Comparison of ENCODE assay signal across 18 cellular contexts in the genomic region with DNA sequence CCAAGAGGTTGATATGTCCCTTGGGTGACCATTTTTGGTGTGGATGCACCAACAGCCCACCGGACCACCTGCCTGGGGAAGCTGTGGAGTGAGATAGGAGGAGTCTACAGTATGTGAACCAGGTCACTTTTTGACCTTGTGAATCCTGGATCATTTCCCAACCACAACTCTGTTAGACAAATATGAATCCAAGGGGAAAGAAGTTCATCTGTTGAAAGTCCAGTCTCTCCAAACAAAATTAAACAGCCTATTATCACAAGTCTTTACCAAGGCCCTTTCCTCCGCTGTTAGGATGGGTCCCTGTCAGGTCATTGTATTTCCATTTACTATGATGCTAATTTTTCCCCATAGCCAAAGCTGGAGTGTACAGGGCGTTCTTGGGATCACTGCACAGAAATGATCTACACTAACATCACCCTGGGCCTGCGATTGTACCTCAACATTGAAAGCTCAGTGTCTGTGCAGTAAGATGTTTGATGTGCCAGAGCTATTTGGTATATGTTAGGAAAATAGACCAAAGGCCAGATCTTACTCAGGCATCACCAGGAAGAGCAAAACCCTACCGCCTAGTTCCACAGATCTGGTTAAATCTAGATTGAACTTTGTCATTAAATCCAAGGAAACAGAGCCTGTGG.
DNase-seq lines count a peak whose midpoint lies in the region; ATAC-seq and TF ChIP-seq lines count a peak whose summit lies in the region.
"Had no signal": no experiment of that assay in that cellular context is flagged by ENCODE, and none has a peak within 500 bp of the region (broad histone marks: within the 10 kb centered on the region; RNA-seq: fewer than 3 reads in every experiment).

No MANE protein-coding gene starts in this region.

- H3K9me3 ChIP-seq in AG04450 (ENCODE audit: control insufficient read depth, insufficient read depth, low read length) (no peaks in the 10 kb centered on the region), left ventricle myocardium inferior (replicated peaks) (no peaks in the 10 kb centered on the region), gastrocnemius medialis (no peaks in the 10 kb centered on the region)
- H3K9me3 ChIP-seq: HAP-1, neutrophil, spleen had no signal

- H3K4me3 Mint-ChIP-seq in activated naive CD4-positive, alpha-beta T cell treated with anti-CD3 and anti-CD28 coated beads, Interleukin-2, amount 10 ng/mL, durations not matched to agents 7 days and 5 days = no peak overlapping the region
- H3K4me3 Mint-ChIP-seq: activated CD4-positive, alpha-beta memory T cell treated with anti-CD3 and anti-CD28 coated beads, Interleukin-2, amount 10 ng/mL, durations not matched to agents 7 days and 5 days; stimulated activated naive CD8-positive, alpha-beta T cell treated with anti-CD3 and anti-CD28 coated beads, Interleukin-15, Interleukin-2, amounts not matched to agents 100 ng/mL and 50 ng/mL, for 24 hours had no signal

- H3K36me3 ChIP-seq in brain microvascular endothelial cell (replicated peaks) (peaks cover 38% of the 10 kb centered on the region), left ventricle myocardium inferior (peaks cover 39% of the 10 kb centered on the region), gastrocnemius medialis (no peaks in the 10 kb centered on the region)
- H3K36me3 ChIP-seq: HAP-1, neutrophil, spleen had no signal

- H3K9me3 Mint-ChIP-seq in activated naive CD4-positive, alpha-beta T cell treated with anti-CD3 and anti-CD28 coated beads, Interleukin-2, amount 10 ng/mL, durations not matched to agents 7 days and 5 days = no peaks in the 10 kb centered on the region
- H3K9me3 Mint-ChIP-seq: activated CD4-positive, alpha-beta memory T cell treated with anti-CD3 and anti-CD28 coated beads, Interleukin-2, amount 10 ng/mL, durations not matched to agents 7 days and 5 days; stimulated activated naive CD8-positive, alpha-beta T cell treated with anti-CD3 and anti-CD28 coated beads, Interleukin-15, Interleukin-2, amounts not matched to agents 100 ng/mL and 50 ng/mL, for 24 hours had no signal

- CTCF ChIA-PET in AG04450 (lab: Charles Lee) = interaction anchor here (0.5 kb wide), 1 partner anchor 157 kb away, joined by 3 read pairs; no protein-coding TSS in a partner anchor
- CTCF ChIA-PET in activated naive CD4-positive, alpha-beta T cell treated with anti-CD3 and anti-CD28 coated beads, Interleukin-2, amount 10 ng/mL, durations not matched to agents 7 days and 5 days (lab: Charles Lee) = no interaction called here

- DNase-seq in AG04450 (ENCODE audit: low read depth, low spot score) = no peak
- DNase-seq in brain microvascular endothelial cell = no peak
- DNase-seq in left ventricle myocardium inferior = no peak
- DNase-seq in gastrocnemius medialis = no peak
- DNase-seq in effector CD4-positive, alpha-beta T cell = no peak
- no peak for DNase-seq in T-helper 2 cell
- DNase-seq in activated naive CD4-positive, alpha-beta T cell treated with anti-CD3 and anti-CD28 coated beads, Interleukin-2, amount 10 ng/mL, durations not matched to agents 7 days and 5 days = no peak
- DNase-seq: activated CD4-positive, alpha-beta memory T cell treated with anti-CD3 and anti-CD28 coated beads, Interleukin-2, amount 10 ng/mL, durations not matched to agents 7 days and 5 days; amygdala; NCI-H1436; NCI-H446 treated with DMSO at 0.1 percent for 48 hours; spleen had no signal

- H3K36me3 Mint-ChIP-seq in activated naive CD4-positive, alpha-beta T cell treated with anti-CD3 and anti-CD28 coated beads, Interleukin-2, amount 10 ng/mL, durations not matched to agents 7 days and 5 days = no peaks in the 10 kb centered on the region

- peak overlapping the region; percentile 71 for H3K27ac ChIP-seq in AG04450 (ENCODE audit: low read depth, low read length)
- H3K27ac ChIP-seq in brain microvascular endothelial cell = peak overlapping the region; percentile 96
- peak overlapping the region; percentile 61 for H3K27ac ChIP-seq in left ventricle myocardium inferior (replicated peaks)
- H3K27ac ChIP-seq in gastrocnemius medialis = peak overlapping the region; percentile 0 to 35 (median 24)
- H3K27ac ChIP-seq: KMS-11, neutrophil had no signal

- peaks cover 10% of the 10 kb centered on the region for H3K27me3 Mint-ChIP-seq in activated naive CD4-positive, alpha-beta T cell treated with anti-CD3 and anti-CD28 coated beads, Interleukin-2, amount 10 ng/mL, durations not matched to agents 7 days and 5 days

- no peaks in the 10 kb centered on the region for H3K4me1 Mint-ChIP-seq in activated naive CD4-positive, alpha-beta T cell treated with anti-CD3 and anti-CD28 coated beads, Interleukin-2, amount 10 ng/mL, durations not matched to agents 7 days and 5 days
- H3K4me1 Mint-ChIP-seq: activated CD4-positive, alpha-beta memory T cell treated with anti-CD3 and anti-CD28 coated beads, Interleukin-2, amount 10 ng/mL, durations not matched to agents 7 days and 5 days had no signal

- intact Hi-C loops in left ventricle myocardium inferior (cut with micrococcal nuclease) (no loop called here), gastrocnemius medialis (cut with DNase I; ENCODE audit: low total_unique reads) (no loop called here)

- H3K27ac Mint-ChIP-seq in activated naive CD4-positive, alpha-beta T cell treated with anti-CD3 and anti-CD28 coated beads, Interleukin-2, amount 10 ng/mL, durations not matched to agents 7 days and 5 days = no peak overlapping the region
- H3K27ac Mint-ChIP-seq: activated CD4-positive, alpha-beta memory T cell treated with anti-CD3 and anti-CD28 coated beads, Interleukin-2, amount 10 ng/mL, durations not matched to agents 7 days and 5 days; stimulated activated naive CD8-positive, alpha-beta T cell treated with anti-CD3 and anti-CD28 coated beads, Interleukin-15, Interleukin-2, amounts not matched to agents 100 ng/mL and 50 ng/mL, for 24 hours had no signal

- TF ChIP-seq CTCF in AG04450 (IDR thresholded peaks at IDR 0.05; ENCODE audit: low read depth, low read length) = no peak
- TF ChIP-seq CTCF in brain microvascular endothelial cell (IDR thresholded peaks at IDR 0.05; ENCODE audit: low read depth, low read length, missing control alignments) = no peak
- TF ChIP-seq CTCF in left ventricle myocardium inferior (IDR thresholded peaks at IDR 0.05; ENCODE audit: borderline replicate concordance) = no peak
- no peak for TF ChIP-seq CTCF in gastrocnemius medialis (IDR thresholded peaks at IDR 0.05 in 4 of 5, conservative IDR thresholded peaks at IDR 0.05 in 1 of 5)

- peaks cover 88% of the 10 kb centered on the region for H3K4me1 ChIP-seq in left ventricle myocardium inferior
- H3K4me1 ChIP-seq in gastrocnemius medialis = peaks cover 25 to 57% of the 10 kb centered on the region in 2 donors

- ATAC-seq in gastrocnemius medialis = no peak
- ATAC-seq in GM18520 (IDR thresholded peaks at IDR 0.05; ENCODE audit: unreplicated experiment) = no peak

- no peak overlapping the region for H3K4me3 ChIP-seq in AG04450 (ENCODE audit: low read depth, low read length)
- H3K4me3 ChIP-seq in brain microvascular endothelial cell (ENCODE audit: low read depth, low read length) = no peak overlapping the region
- H3K4me3 ChIP-seq in left ventricle myocardium inferior = no peak overlapping the region
- H3K4me3 ChIP-seq in gastrocnemius medialis = no peak overlapping the region
- H3K4me3 ChIP-seq: HAP-1, spleen had no signal

- no peak for TF ChIP-seq POLR2A in gastrocnemius medialis (IDR thresholded peaks at IDR 0.05)

- POLR2A ChIA-PET in AG04450 (lab: Yijun Ruan, JAX) = interaction anchor here (0.7 kb wide), 1 partner anchor 42 kb away, joined by 3 read pairs; no protein-coding TSS in a partner anchor

- H3K27me3 ChIP-seq in AG04450 (ENCODE audit: control insufficient read depth, insufficient read depth, low read length) (no peaks in the 10 kb centered on the region), brain microvascular endothelial cell (replicated peaks) (no peaks in the 10 kb centered on the region), left ventricle myocardium inferior (ENCODE audit: low read depth) (no peaks in the 10 kb centered on the region), gastrocnemius medialis (no peaks in the 10 kb centered on the region)
- H3K27me3 ChIP-seq: foreskin keratinocyte, neutrophil, spleen had no signal

- in situ Hi-C loops in brain microvascular endothelial cell (cut with HindIII; ENCODE audit: low pct_ligation_motif_present, low sequenced_read_pairs) = no loop called here
- in situ Hi-C loops in gastrocnemius medialis (cut with MboI; ENCODE audit: low sequenced_read_pairs in 4 of 4) = no loop called here

Comparison
In these comparisons a context has a peak if more than half of its experiments do, and no peak if none do; other contexts are left out.
1. H3K27ac ChIP-seq: peak in every context shown above with its lines; median percentile 96 in brain microvascular endothelial cell; 71 in AG04450; 61 in left ventricle myocardium inferior; 24 in gastrocnemius medialis.